22 cellular contexts compared by ENCODE assay signal in the genomic region with DNA sequence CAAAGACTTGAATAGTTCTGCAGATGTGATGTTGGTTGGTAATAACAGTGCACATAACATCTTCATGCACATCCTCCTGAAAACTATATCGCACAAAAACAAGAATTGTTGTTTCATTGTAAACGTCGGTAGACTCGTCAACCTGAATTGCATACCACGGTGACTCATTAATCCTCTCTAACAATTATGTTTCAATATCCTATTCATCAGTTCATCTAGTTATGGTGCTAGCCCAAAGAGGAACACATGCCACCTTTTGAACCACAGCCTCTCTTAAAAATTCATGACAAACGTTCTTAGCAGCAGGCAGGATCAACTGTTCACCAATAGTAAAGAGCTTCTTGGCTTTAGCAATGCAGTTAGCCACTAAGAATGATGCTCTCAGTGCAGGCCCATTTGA. TPM values are rescaled to one million over a fixed set of nuclear protein-coding genes. Genes with fewer than 3 reads are reported as not detected.
DNase-seq lines count a peak whose midpoint lies in the region; TF ChIP-seq lines count a peak whose summit lies in the region.
"Had no signal": no experiment of that assay in that cellular context is flagged by ENCODE, and none has a peak within 500 bp of the region (broad histone marks: within the 10 kb centered on the region; RNA-seq: fewer than 3 reads in every experiment).

No MANE protein-coding gene starts in this region.

- H3K27me3 ChIP-seq in mammary epithelial cell (ENCODE audit: insufficient read depth, low read length): no peaks in the 10 kb centered on the region
- no peaks in the 10 kb centered on the region for H3K27me3 ChIP-seq in breast epithelium
- no peaks in the 10 kb centered on the region for H3K27me3 ChIP-seq in esophagus squamous epithelium
- H3K27me3 ChIP-seq: BLaER1 had no signal

- H3K4me2 ChIP-seq in mammary epithelial cell (ENCODE audit: insufficient read depth, low read depth, low read length): peak overlapping the region; percentile 4
- H3K4me2 ChIP-seq: BLaER1 had no signal

- no peak overlapping the region for H2AFZ ChIP-seq in mammary epithelial cell (ENCODE audit: low read depth, low read length)

- no peaks in the 10 kb centered on the region for H3K9me3 ChIP-seq in mammary epithelial cell (replicated peaks; ENCODE audit: insufficient read depth, low read length)
- no peaks in the 10 kb centered on the region for H3K9me3 ChIP-seq in breast epithelium
- H3K9me3 ChIP-seq in esophagus squamous epithelium: no peaks in the 10 kb centered on the region
- H3K9me3 ChIP-seq: Caco-2, HAP-1 had no signal

- TF ChIP-seq POLR2A in breast epithelium (IDR thresholded peaks at IDR 0.05) (no peak), esophagus squamous epithelium (IDR thresholded peaks at IDR 0.05) (no peak)

- H3K4me1 Mint-ChIP-seq in activated naive CD8-positive, alpha-beta T cell treated with anti-CD3 and anti-CD28 coated beads for 36 hours: peaks cover 3% of the 10 kb centered on the region

- in situ Hi-C loops in mammary epithelial cell (cut with MboI; ENCODE audit: low sequenced_read_pairs in 2 of 2): no loop called here

- H3K4me3 Mint-ChIP-seq in activated naive CD8-positive, alpha-beta T cell treated with anti-CD3 and anti-CD28 coated beads for 36 hours: no peak overlapping the region
- H3K4me3 Mint-ChIP-seq: B cell; CD4-positive, CD25-positive, alpha-beta regulatory T cell; CD8-positive, alpha-beta T cell; HFFc6 had no signal

- no peaks in the 10 kb centered on the region for H3K9me3 Mint-ChIP-seq in activated naive CD8-positive, alpha-beta T cell treated with anti-CD3 and anti-CD28 coated beads for 36 hours
- H3K9me3 Mint-ChIP-seq: CD8-positive, alpha-beta T cell; HFFc6 had no signal

- H3K27ac ChIP-seq in mammary epithelial cell (ENCODE audit: insufficient read depth, low read depth, low read length) (no peak overlapping the region), breast epithelium (peak overlapping the region in 1 of 2 donors; percentile 8), esophagus squamous epithelium (peak overlapping the region in 3 of 4 donors; percentile 17 to 77 (median 38))
- H3K27ac ChIP-seq: 22Rv1, BLaER1, C4-2B had no signal

- H3K36me3 ChIP-seq in mammary epithelial cell (ENCODE audit: insufficient read depth, low read length) (no peaks in the 10 kb centered on the region), breast epithelium (no peaks in the 10 kb centered on the region), esophagus squamous epithelium (no peaks in the 10 kb centered on the region)
- H3K36me3 ChIP-seq: BLaER1, HAP-1 had no signal

- no peaks in the 10 kb centered on the region for H3K36me3 Mint-ChIP-seq in activated naive CD8-positive, alpha-beta T cell treated with anti-CD3 and anti-CD28 coated beads for 36 hours
- H3K36me3 Mint-ChIP-seq: CD4-positive, CD25-positive, alpha-beta regulatory T cell; CD8-positive, alpha-beta T cell had no signal

- no peak overlapping the region for H3K9ac ChIP-seq in mammary epithelial cell (ENCODE audit: insufficient read depth, low read length)
- H3K9ac ChIP-seq: BLaER1 had no signal

- DNase-seq in mammary epithelial cell: peak; percentile 54
- DNase-seq in breast epithelium (ENCODE audit: low spot score in 2 of 2): no peak
- peak; percentile 67 for DNase-seq in epithelial cell of esophagus (ENCODE audit: low read depth)
- DNase-seq in esophagus squamous epithelium (lab: John Stamatoyannopoulos, UW): no peak
- DNase-seq in DMS79 treated with DMSO at 0.1 percent for 48 hours (lab: John Stamatoyannopoulos, UW): no peak
- DNase-seq in epidermal melanocyte (ENCODE audit: insufficient read length, low spot score): no peak
- no peak for DNase-seq in activated naive CD8-positive, alpha-beta T cell treated with anti-CD3 and anti-CD28 coated beads for 36 hours
- DNase-seq in NCI-H2171 treated with DMSO at 0.1 percent for 48 hours (lab: John Stamatoyannopoulos, UW): no peak
- DNase-seq: Caco-2; CD4-positive, CD25-positive, alpha-beta regulatory T cell; CD8-positive, alpha-beta T cell; DMS153; EL; GDM1; GOT3; HFFc6 had no signal

- BruUV-seq in mammary epithelial cell (replicated peaks; lab: Mats Ljungman, UMichigan): no TSS peak

- H3K4me3 ChIP-seq in mammary epithelial cell (replicated peaks in 1 of 3; ENCODE audit: insufficient read depth in 1 of 3, low read depth in 2 of 3, low read length in 3 of 3): no peak overlapping the region
- no peak overlapping the region for H3K4me3 ChIP-seq in breast epithelium
- no peak overlapping the region for H3K4me3 ChIP-seq in epithelial cell of esophagus (ENCODE audit: low read length)
- H3K4me3 ChIP-seq in esophagus squamous epithelium: no peak overlapping the region
- H3K4me3 ChIP-seq: BLaER1, GM12878, HAP-1 had no signal

- TF ChIP-seq CTCF in mammary epithelial cell (conservative IDR thresholded peaks at IDR 0.05 in 1 of 2, IDR thresholded peaks at IDR 0.05 in 1 of 2; ENCODE audit: extremely low read depth in 1 of 2, insufficient read depth in 1 of 2, low read depth in 1 of 2, low read length in 2 of 2) (no peak), breast epithelium (IDR thresholded peaks at IDR 0.05) (no peak), epithelial cell of esophagus (IDR thresholded peaks at IDR 0.05; ENCODE audit: insufficient read depth, low read depth, low read length, missing control alignments) (no peak), esophagus squamous epithelium (IDR thresholded peaks at IDR 0.05) (no peak)

- H4K20me1 ChIP-seq in mammary epithelial cell (ENCODE audit: insufficient read depth, low read length): no peaks in the 10 kb centered on the region
- H4K20me1 ChIP-seq: BLaER1 had no signal

- H3K27me3 Mint-ChIP-seq in activated naive CD8-positive, alpha-beta T cell treated with anti-CD3 and anti-CD28 coated beads for 36 hours: peaks cover 4% of the 10 kb centered on the region

- no peak overlapping the region for H3K27ac Mint-ChIP-seq in activated naive CD8-positive, alpha-beta T cell treated with anti-CD3 and anti-CD28 coated beads for 36 hours
- H3K27ac Mint-ChIP-seq: B cell; CD4-positive, CD25-positive, alpha-beta regulatory T cell; CD8-positive, alpha-beta T cell; HFFc6 had no signal

- WGBS in mammary epithelial cell (ENCODE audit: low coverage, missing lambda C conversion rate): 42% methylated on average over 6 of the region's 6 CpGs
- 32 to 48% methylated on average over 6 of the region's 6 CpGs for WGBS in esophagus squamous epithelium, 2 donors

- H3K4me1 ChIP-seq in mammary epithelial cell (ENCODE audit: insufficient read depth, low read length): peaks cover 65% of the 10 kb centered on the region
- no peaks in the 10 kb centered on the region for H3K4me1 ChIP-seq in breast epithelium
- peaks cover 16 to 87% (median 18%) of the 10 kb centered on the region in 3 donors for H3K4me1 ChIP-seq in esophagus squamous epithelium
- H3K4me1 ChIP-seq: BLaER1, Caco-2, HAP-1 had no signal

- CTCF ChIA-PET in mammary epithelial cell (lab: Charles Lee; ENCODE audit: low non-redundant PET): interaction anchor here (0.6 kb wide), 1 partner anchor 127 kb away, joined by 3 read pairs; no protein-coding TSS in a partner anchor

- intact Hi-C loops in mammary epithelial cell (cut with micrococcal nuclease): no loop called here
- intact Hi-C loops in breast epithelium (cut with DNase I; ENCODE audit: low total_unique reads): no loop called here
- intact Hi-C loops in esophagus squamous epithelium (cut with DNase I): no loop called here

- H3K79me2 ChIP-seq in mammary epithelial cell (ENCODE audit: insufficient read depth, low read length): peaks cover 62% of the 10 kb centered on the region

- dilution Hi-C loops in mammary epithelial cell (cut with HindIII; ENCODE audit: low sequenced_read_pairs): no loop called here

RNA-seq across cellular contexts. Expression of a gene that starts 25.0 kb away (rescaled TPM):
- total RNA-seq in mammary epithelial cell (10 to 100 TPM; 78.5 to 92.9 TPM), breast epithelium (100 to 1,000 TPM in 1 of 3 donors, 10 to 100 TPM in 2; 30.9 to 142 (median 38.3) TPM), esophagus squamous epithelium (100 to 1,000 TPM; 119 to 185 (median 153) TPM)
- 28.3 TPM for polyA plus RNA-seq in mammary epithelial cell
- polyA minus RNA-seq in mammary epithelial cell: 102 TPM
- 10 to 100 TPM; 20.3 to 20.4 TPM for total RNA-seq in activated naive CD8-positive, alpha-beta T cell treated with anti-CD3 and anti-CD28 coated beads for 36 hours

RNA-seq across cellular contexts. Expression of a gene that starts 60.0 kb away (rescaled TPM):
- 10 to 100 TPM; 34.5 to 46.0 TPM for total RNA-seq in mammary epithelial cell
- polyA plus RNA-seq in mammary epithelial cell: 22.6 TPM
- 52.8 TPM for polyA minus RNA-seq in mammary epithelial cell
- total RNA-seq in breast epithelium: 10 to 100 TPM; 35.8 to 51.1 (median 45.9) TPM
- total RNA-seq in esophagus squamous epithelium: 10 to 100 TPM; 14.6 to 34.9 (median 25.3) TPM
- total RNA-seq in activated naive CD8-positive, alpha-beta T cell treated with anti-CD3 and anti-CD28 coated beads for 36 hours: 10 to 100 TPM; 36.9 to 41.8 TPM

Comparison
In these comparisons a context has a peak if more than half of its experiments do, and no peak if none do; other contexts are left out.
1. DNase-seq: peak in mammary epithelial cell (single experiment) and epithelial cell of esophagus (single experiment); none in breast epithelium (0 of 2), esophagus squamous epithelium (single experiment), DMS79 treated with DMSO at 0.1 percent for 48 hours (single experiment), epidermal melanocyte (single experiment), activated naive CD8-positive, alpha-beta T cell treated with anti-CD3 and anti-CD28 coated beads for 36 hours (single experiment) and NCI-H2171 treated with DMSO at 0.1 percent for 48 hours (single experiment).